1 cellular context compared by ENCODE assay signal in the genomic region with DNA sequence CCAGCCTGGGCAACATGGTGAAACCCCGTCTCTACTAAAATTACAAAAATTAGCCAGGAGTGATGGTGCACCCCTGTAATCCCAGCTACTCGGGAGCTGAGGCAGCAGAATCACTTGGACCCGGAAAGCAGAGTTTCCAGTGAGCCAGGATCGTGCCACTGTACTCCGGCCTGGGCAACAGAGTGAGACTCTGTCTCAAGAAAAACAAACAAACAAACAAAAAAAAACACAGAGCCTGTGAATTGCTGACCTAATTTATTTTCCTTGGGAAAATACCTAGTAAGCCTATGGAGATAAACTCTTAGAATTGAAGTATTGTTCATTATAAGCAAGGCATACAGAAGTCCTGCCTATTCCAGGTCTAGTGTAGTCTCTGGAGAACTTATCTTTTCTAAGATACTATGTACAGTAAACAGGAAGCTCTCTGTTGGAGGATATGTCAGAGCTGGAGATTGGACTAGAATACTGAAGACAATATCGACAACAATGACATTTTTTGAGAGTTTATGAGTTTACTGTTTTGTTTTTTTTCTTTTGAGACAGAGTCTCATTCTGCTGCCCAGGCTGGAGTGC.
TF ChIP-seq lines count a peak whose summit lies in the region.

No MANE protein-coding gene starts in this region.

TF ChIP-seq in K562, 482 proteins besides CTCF, POLR2A, EP300 and RAD21:
- TF ChIP-seq C11orf30 (IDR thresholded peaks at IDR 0.05; ENCODE audit: low read depth) (peak; percentile 8; the same call in 1 of the 2 replicates), STAT5B (CRISPR knock-in tag; IDR thresholded peaks at IDR 0.05) (no peak), ZNF431 (CRISPR knock-in tag; IDR thresholded peaks at IDR 0.05) (no peak), ZNF507 (tag; conservative IDR thresholded peaks at IDR 0.05) (no peak), ZNF384 (IDR thresholded peaks at IDR 0.05; ENCODE audit: low read depth, low read length) (no peak), BRD4 (IDR thresholded peaks at IDR 0.05) (no peak), SP2 (IDR thresholded peaks at IDR 0.05; ENCODE audit: extremely low read depth, low read depth, low read length, poor library complexity, severe bottlenecking) (no peak), ZNF316 (IDR thresholded peaks at IDR 0.05) (peak; percentile 57), OTX1 (CRISPR knock-in tag; IDR thresholded peaks at IDR 0.05) (no peak), HMG20B (CRISPR knock-in tag; IDR thresholded peaks at IDR 0.05) (no peak), ZNF445 (CRISPR knock-in tag; IDR thresholded peaks at IDR 0.05; ENCODE audit: low read depth) (no peak), CSDE1 (IDR thresholded peaks at IDR 0.05) (no peak), U2AF2 (optimal IDR thresholded peaks at IDR 0.05; ENCODE audit: low read depth, low read length) (no peak), RBM25 (IDR thresholded peaks at IDR 0.05; ENCODE audit: low read depth, low read length, severe bottlenecking) (no peak)
- TF ChIP-seq, protein P1, sequence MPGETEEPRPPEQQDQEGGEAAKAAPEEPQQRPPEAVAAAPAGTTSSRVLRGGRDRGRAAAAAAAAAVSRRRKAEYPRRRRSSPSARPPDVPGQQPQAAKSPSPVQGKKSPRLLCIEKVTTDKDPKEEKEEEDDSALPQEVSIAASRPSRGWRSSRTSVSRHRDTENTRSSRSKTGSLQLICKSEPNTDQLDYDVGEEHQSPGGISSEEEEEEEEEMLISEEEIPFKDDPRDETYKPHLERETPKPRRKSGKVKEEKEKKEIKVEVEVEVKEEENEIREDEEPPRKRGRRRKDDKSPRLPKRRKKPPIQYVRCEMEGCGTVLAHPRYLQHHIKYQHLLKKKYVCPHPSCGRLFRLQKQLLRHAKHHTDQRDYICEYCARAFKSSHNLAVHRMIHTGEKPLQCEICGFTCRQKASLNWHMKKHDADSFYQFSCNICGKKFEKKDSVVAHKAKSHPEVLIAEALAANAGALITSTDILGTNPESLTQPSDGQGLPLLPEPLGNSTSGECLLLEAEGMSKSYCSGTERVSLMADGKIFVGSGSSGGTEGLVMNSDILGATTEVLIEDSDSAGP (CRISPR knock-in tag; IDR thresholded peaks at IDR 0.05): no peak
- TF ChIP-seq, protein P2, sequence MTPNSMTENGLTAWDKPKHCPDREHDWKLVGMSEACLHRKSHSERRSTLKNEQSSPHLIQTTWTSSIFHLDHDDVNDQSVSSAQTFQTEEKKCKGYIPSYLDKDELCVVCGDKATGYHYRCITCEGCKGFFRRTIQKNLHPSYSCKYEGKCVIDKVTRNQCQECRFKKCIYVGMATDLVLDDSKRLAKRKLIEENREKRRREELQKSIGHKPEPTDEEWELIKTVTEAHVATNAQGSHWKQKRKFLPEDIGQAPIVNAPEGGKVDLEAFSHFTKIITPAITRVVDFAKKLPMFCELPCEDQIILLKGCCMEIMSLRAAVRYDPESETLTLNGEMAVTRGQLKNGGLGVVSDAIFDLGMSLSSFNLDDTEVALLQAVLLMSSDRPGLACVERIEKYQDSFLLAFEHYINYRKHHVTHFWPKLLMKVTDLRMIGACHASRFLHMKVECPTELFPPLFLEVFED (CRISPR knock-in tag; conservative IDR thresholded peaks at IDR 0.05): no peak
- TF ChIP-seq, protein P3, sequence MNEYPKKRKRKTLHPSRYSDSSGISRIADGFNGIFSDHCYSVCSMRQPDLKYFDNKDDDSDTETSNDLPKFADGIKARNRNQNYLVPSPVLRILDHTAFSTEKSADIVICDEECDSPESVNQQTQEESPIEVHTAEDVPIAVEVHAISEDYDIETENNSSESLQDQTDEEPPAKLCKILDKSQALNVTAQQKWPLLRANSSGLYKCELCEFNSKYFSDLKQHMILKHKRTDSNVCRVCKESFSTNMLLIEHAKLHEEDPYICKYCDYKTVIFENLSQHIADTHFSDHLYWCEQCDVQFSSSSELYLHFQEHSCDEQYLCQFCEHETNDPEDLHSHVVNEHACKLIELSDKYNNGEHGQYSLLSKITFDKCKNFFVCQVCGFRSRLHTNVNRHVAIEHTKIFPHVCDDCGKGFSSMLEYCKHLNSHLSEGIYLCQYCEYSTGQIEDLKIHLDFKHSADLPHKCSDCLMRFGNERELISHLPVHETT (CRISPR knock-in tag; conservative IDR thresholded peaks at IDR 0.05 in 1 of 2, IDR thresholded peaks at IDR 0.05 in 1 of 2): no peak
